ENCODE assay signal across 8 cellular contexts in the genomic region with DNA sequence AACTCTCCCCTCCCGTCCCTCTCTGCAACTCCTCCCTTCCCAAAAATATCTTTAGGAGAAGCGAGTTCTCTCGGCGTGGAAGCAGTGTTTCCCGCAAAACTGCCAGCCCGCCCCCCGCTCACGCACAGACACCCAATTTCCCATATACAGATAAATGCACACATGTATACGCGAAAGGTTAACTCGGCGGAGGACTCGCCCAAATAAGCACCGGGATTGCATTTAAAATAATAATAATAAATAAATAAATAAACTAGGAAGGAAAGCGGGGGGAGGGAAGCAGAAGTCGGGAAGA.
DNase-seq lines count a peak whose midpoint lies in the region; ATAC-seq and TF ChIP-seq lines count a peak whose summit lies in the region.

No MANE protein-coding gene starts in this region.

- H3K9me3 ChIP-seq in right atrium auricular region, result no peaks in the 10 kb centered on the region
- H3K9me3 ChIP-seq in aorta (ENCODE audit: control insufficient read depth, low read length), result no peaks in the 10 kb centered on the region

- intact Hi-C loops in Right ventricle myocardium inferior (cut with DNase I) (loop anchor here (5.0 kb wide), 1 partner anchor 34 kb away; no protein-coding TSS in a partner anchor), aorta (cut with DNase I) (no loop called here)

- peak overlapping the region; percentile 50 to 56 for H3K4me3 ChIP-seq in right atrium auricular region
- peak overlapping the region; percentile 45 to 79 for H3K4me3 ChIP-seq in aorta (ENCODE audit: low read length in 2 of 2)

- ATAC-seq in Right ventricle myocardium inferior (no peak), aorta (ENCODE audit: low FRiP score) (no peak), HG02938 (IDR thresholded peaks at IDR 0.05; ENCODE audit: unreplicated experiment) (no peak), HG03039 (IDR thresholded peaks at IDR 0.05; ENCODE audit: unreplicated experiment) (no peak)

- H3K36me3 ChIP-seq in right atrium auricular region, result peaks cover 7% of the 10 kb centered on the region
- no peaks in the 10 kb centered on the region for H3K36me3 ChIP-seq in aorta (ENCODE audit: control insufficient read depth in 1 of 2, insufficient read depth in 2 of 2, low read length in 1 of 2)

- no peaks in the 10 kb centered on the region for H3K27me3 ChIP-seq in right atrium auricular region
- no peaks in the 10 kb centered on the region for H3K27me3 ChIP-seq in aorta (ENCODE audit: control insufficient read depth in 1 of 2, insufficient read depth in 2 of 2, low read length in 1 of 2)

- H3K4me1 ChIP-seq in right atrium auricular region (peaks cover 0 to 16% of the 10 kb centered on the region in 2 donors), aorta (ENCODE audit: control insufficient read depth in 1 of 2, insufficient read depth in 2 of 2, low read length in 2 of 2) (no peaks in the 10 kb centered on the region)

- 0 to 1% methylated on average over 16 of the region's 16 CpGs for WGBS in aorta, 2 donors

- no peak for TF ChIP-seq CTCF in right atrium auricular region (IDR thresholded peaks at IDR 0.05)

- DNase-seq in right atrium auricular region (ENCODE audit: low spot score) (no peak), Right ventricle myocardium inferior (ENCODE audit: missing footprints) (no peak), midbrain (lab: John Stamatoyannopoulos, UW) (peak; percentile 67), aorta (no peak), SHP77 (lab: John Stamatoyannopoulos, UW) (no peak)
- DNase-seq in central memory CD4-positive, alpha-beta T cell, result peak; percentile 10

- H3K27ac ChIP-seq in right atrium auricular region (peak overlapping the region in 1 of 2 donors; percentile 5), aorta (ENCODE audit: low read depth in 1 of 2, low read length in 2 of 2) (no peak overlapping the region)

Comparison
In these comparisons a context has a peak if more than half of its experiments do, and no peak if none do; other contexts are left out.
1. DNase-seq: peak in central memory CD4-positive, alpha-beta T cell (single experiment) and midbrain (single experiment); none in right atrium auricular region (single experiment), Right ventricle myocardium inferior (single experiment), aorta (0 of 2) and SHP77 (0 of 2).